ENCODE assay signal across 17 cellular contexts in genomic region chr6:6648659-6649343, GRCh38.
A peak's percentile ranks its signal among the peaks of the same experiment; 100 is the strongest.
DNase-seq lines count a peak whose midpoint lies in the region; ATAC-seq, FAIRE-seq and TF ChIP-seq lines count a peak whose summit lies in the region.
"Had no signal": no experiment of that assay in that cellular context is flagged by ENCODE, and none has a peak within 500 bp of the region (broad histone marks: within the 10 kb centered on the region; RNA-seq: fewer than 3 reads in every experiment).

No MANE protein-coding gene starts in this region.

- peaks cover 33% of the 10 kb centered on the region for H3K36me3 Mint-ChIP-seq in activated CD4-positive, alpha-beta memory T cell treated with anti-CD3 and anti-CD28 coated beads, Interleukin-2, amount 10 ng/mL, durations not matched to agents 7 days and 5 days (ENCODE audit: low read depth)
- H3K36me3 Mint-ChIP-seq in activated CD4-positive, alpha-beta memory T cell treated with anti-CD3 and anti-CD28 coated beads for 36 hours = no peaks in the 10 kb centered on the region
- peaks cover 33% of the 10 kb centered on the region for H3K36me3 Mint-ChIP-seq in activated B cell treated with CpG ODN at 0.5 μM for 24 hours (ENCODE audit: low read depth)
- H3K36me3 Mint-ChIP-seq: CD4-positive, CD25-positive, alpha-beta regulatory T cell; CD8-positive, alpha-beta T cell had no signal

- H3K9me3 ChIP-seq in K562 (replicated peaks; ENCODE audit: control insufficient read depth, insufficient read depth, low read depth, low read length) = no peaks in the 10 kb centered on the region
- H3K9me3 ChIP-seq: Caco-2 had no signal

- WGBS in K562 (ENCODE audit: insufficient coverage, low coverage, missing lambda C conversion rate) = 22% methylated on average over 5 of the region's 5 CpGs

- H3K27me3 ChIP-seq in K562 (ENCODE audit: control insufficient read depth in 2 of 2, insufficient read depth in 2 of 2, low read length in 2 of 2) = peaks cover 3 to 4% of the 10 kb centered on the region in 2 experiments; a peak in 2 of 5 replicates

- no TSS peak for BruUV-seq in K562 (replicated peaks; lab: Mats Ljungman, UMichigan)

- no peak overlapping the region for H3K4me2 ChIP-seq in K562 (ENCODE audit: insufficient read depth, low read length)
- H3K4me2 ChIP-seq: GM23338 had no signal

- H3K27ac Mint-ChIP-seq in activated CD4-positive, alpha-beta memory T cell treated with anti-CD3 and anti-CD28 coated beads, Interleukin-2, amount 10 ng/mL, durations not matched to agents 7 days and 5 days = peak overlapping the region; percentile 8
- H3K27ac Mint-ChIP-seq in activated CD4-positive, alpha-beta memory T cell treated with anti-CD3 and anti-CD28 coated beads for 36 hours = no peak overlapping the region
- H3K27ac Mint-ChIP-seq in activated B cell treated with CpG ODN at 0.5 μM for 24 hours = peak overlapping the region; percentile 8
- H3K27ac Mint-ChIP-seq: CD4-positive, CD25-positive, alpha-beta regulatory T cell; CD8-positive, alpha-beta T cell; GM23338; H9 had no signal

- no peak for TF ChIP-seq RAD21 in K562 (CRISPR knock-in tag; conservative IDR thresholded peaks at IDR 0.05 in 1 of 2, IDR thresholded peaks at IDR 0.05 in 1 of 2)

- CTCF ChIA-PET in activated CD4-positive, alpha-beta memory T cell treated with anti-CD3 and anti-CD28 coated beads, Interleukin-2, amount 10 ng/mL, durations not matched to agents 7 days and 5 days (lab: Charles Lee) = no interaction called here
- CTCF ChIA-PET in activated CD4-positive, alpha-beta memory T cell treated with anti-CD3 and anti-CD28 coated beads for 36 hours (lab: Charles Lee) = no interaction called here
- CTCF ChIA-PET in activated B cell treated with CpG ODN at 0.5 μM for 24 hours (lab: Charles Lee) (interaction anchor here (1.3 kb wide), 1 partner anchor 28 kb away, joined by 3 read pairs; no protein-coding TSS in a partner anchor), K562 (lab: Yijun Ruan, JAX; ENCODE audit: low intra/inter-chr PET ratio) (no interaction called here)

- FAIRE-seq in K562 (lab: Jason Lieb, UNC) = no peak
- FAIRE-seq: G401.6, GM12892 had no signal

- in situ Hi-C loops in K562 (cut with MboI) = no loop called here

- peak; percentile 26; the same call in 1 of the 2 replicates for TF ChIP-seq EP300 in K562 (IDR thresholded peaks at IDR 0.05; ENCODE audit: low read length)

- ATAC-seq in activated B cell treated with CpG ODN at 0.5 μM for 24 hours (ENCODE audit: low read depth) (no peak), K562 (0 out of 3 replicates have a peak, but pooled peaks have one; percentile 19)
- ATAC-seq: CD8-positive, alpha-beta T cell; GM23338; HCT116 had no signal

- intact Hi-C loops in activated CD4-positive, alpha-beta memory T cell treated with anti-CD3 and anti-CD28 coated beads for 36 hours (cut with micrococcal nuclease) = loop anchor here (1.0 kb wide), 1 partner anchor 8 kb away; no protein-coding TSS in a partner anchor
- intact Hi-C loops in activated B cell treated with CpG ODN at 0.5 μM for 24 hours (cut with micrococcal nuclease) = no loop called here
- intact Hi-C loops in K562 (cut with micrococcal nuclease) = loop anchor here (5.0 kb wide), 1 partner anchor 92 kb away; no protein-coding TSS in a partner anchor

- H3K4me1 ChIP-seq in K562 (replicated peaks in 1 of 2; ENCODE audit: control insufficient read depth in 2 of 2, insufficient read depth in 2 of 2, low read length in 2 of 2) = peaks cover 0 to 10% of the 10 kb centered on the region in 2 experiments; a peak in 4 of 5 replicates
- H3K4me1 ChIP-seq: Caco-2 had no signal

- no peaks in the 10 kb centered on the region for H4K20me1 ChIP-seq in K562 (replicated peaks; ENCODE audit: control insufficient read depth, insufficient read depth, low read length)

- peaks cover 50% of the 10 kb centered on the region for H3K4me1 Mint-ChIP-seq in activated CD4-positive, alpha-beta memory T cell treated with anti-CD3 and anti-CD28 coated beads, Interleukin-2, amount 10 ng/mL, durations not matched to agents 7 days and 5 days
- H3K4me1 Mint-ChIP-seq in activated CD4-positive, alpha-beta memory T cell treated with anti-CD3 and anti-CD28 coated beads for 36 hours (ENCODE audit: low read depth) = peaks cover 30% of the 10 kb centered on the region
- no peaks in the 10 kb centered on the region for H3K4me1 Mint-ChIP-seq in activated B cell treated with CpG ODN at 0.5 μM for 24 hours

- no peaks in the 10 kb centered on the region for H3K27me3 Mint-ChIP-seq in activated CD4-positive, alpha-beta memory T cell treated with anti-CD3 and anti-CD28 coated beads, Interleukin-2, amount 10 ng/mL, durations not matched to agents 7 days and 5 days
- no peaks in the 10 kb centered on the region for H3K27me3 Mint-ChIP-seq in activated CD4-positive, alpha-beta memory T cell treated with anti-CD3 and anti-CD28 coated beads for 36 hours
- no peaks in the 10 kb centered on the region for H3K27me3 Mint-ChIP-seq in activated B cell treated with CpG ODN at 0.5 μM for 24 hours

- no peaks in the 10 kb centered on the region for H3K36me3 ChIP-seq in K562 (ENCODE audit: control insufficient read depth, insufficient read depth, low read length)

- H3K9me3 Mint-ChIP-seq in activated CD4-positive, alpha-beta memory T cell treated with anti-CD3 and anti-CD28 coated beads, Interleukin-2, amount 10 ng/mL, durations not matched to agents 7 days and 5 days = peaks cover 19% of the 10 kb centered on the region
- no peaks in the 10 kb centered on the region for H3K9me3 Mint-ChIP-seq in activated CD4-positive, alpha-beta memory T cell treated with anti-CD3 and anti-CD28 coated beads for 36 hours
- H3K9me3 Mint-ChIP-seq in activated B cell treated with CpG ODN at 0.5 μM for 24 hours = no peaks in the 10 kb centered on the region
- H3K9me3 Mint-ChIP-seq: CD8-positive, alpha-beta T cell; GM23338 had no signal

- no peak overlapping the region for H2AFZ ChIP-seq in K562 (ENCODE audit: low read depth, low read length)
- H2AFZ ChIP-seq: GM23338 had no signal

- H3K27ac ChIP-seq in K562 (ENCODE audit: extremely low read depth, low read depth, low read length) = no peak overlapping the region
- H3K27ac ChIP-seq: C4-2B had no signal

- H3K79me2 ChIP-seq in K562 (ENCODE audit: control insufficient read depth, insufficient read depth, low read length) = no peaks in the 10 kb centered on the region

- no peaks in the 10 kb centered on the region for H3K9me1 ChIP-seq in K562 (ENCODE audit: control insufficient read depth, insufficient read depth, low read length)

- TF ChIP-seq POLR2A in K562 (conservative IDR thresholded peaks at IDR 0.05) = no peak

- no peak for TF ChIP-seq CTCF in activated B cell treated with CpG ODN at 0.5 μM for 24 hours (IDR thresholded peaks at IDR 0.05)
- no peak for TF ChIP-seq CTCF in K562 (IDR thresholded peaks at IDR 0.05 in 2 of 3, conservative IDR thresholded peaks at IDR 0.05 in 1 of 3; ENCODE audit: insufficient read depth in 2 of 3, low read depth in 1 of 3, low read length in 3 of 3)

- no peak for DNase-seq in activated CD4-positive, alpha-beta memory T cell treated with anti-CD3 and anti-CD28 coated beads, Interleukin-2, amount 10 ng/mL, durations not matched to agents 7 days and 5 days
- no peak for DNase-seq in activated CD4-positive, alpha-beta memory T cell treated with anti-CD3 and anti-CD28 coated beads for 36 hours
- DNase-seq in activated B cell treated with CpG ODN at 0.5 μM for 24 hours = no peak
- peak in 1 of 4 experiments; percentile 21 for DNase-seq in K562 (ENCODE audit: extremely low read depth in 1 of 4, low spot score in 3 of 4)
- no peak for DNase-seq in C1 segment of cervical spinal cord (lab: John Stamatoyannopoulos, UW)
- no peak for DNase-seq in NCI-H1694 treated with DMSO at 0.1 percent for 48 hours (lab: John Stamatoyannopoulos, UW)
- DNase-seq: Caco-2; CD4-positive, CD25-positive, alpha-beta regulatory T cell; DMS153; DND-41; H9 had no signal

- no peak overlapping the region for H3K4me3 Mint-ChIP-seq in activated CD4-positive, alpha-beta memory T cell treated with anti-CD3 and anti-CD28 coated beads, Interleukin-2, amount 10 ng/mL, durations not matched to agents 7 days and 5 days
- H3K4me3 Mint-ChIP-seq in activated CD4-positive, alpha-beta memory T cell treated with anti-CD3 and anti-CD28 coated beads for 36 hours = no peak overlapping the region
- no peak overlapping the region for H3K4me3 Mint-ChIP-seq in activated B cell treated with CpG ODN at 0.5 μM for 24 hours
- H3K4me3 Mint-ChIP-seq: CD4-positive, CD25-positive, alpha-beta regulatory T cell; CD8-positive, alpha-beta T cell; GM23338; H9 had no signal

- POLR2A ChIA-PET in activated CD4-positive, alpha-beta memory T cell treated with anti-CD3 and anti-CD28 coated beads, Interleukin-2, amount 10 ng/mL, durations not matched to agents 7 days and 5 days (lab: Charles Lee) = interaction anchor here (1.6 to 3.1 kb wide), 3 partner anchors 10 to 35 kb away, joined by 3 to 10 read pairs (median 5); no protein-coding TSS in a partner anchor
- POLR2A ChIA-PET in activated CD4-positive, alpha-beta memory T cell treated with anti-CD3 and anti-CD28 coated beads for 36 hours (lab: Charles Lee) = no interaction called here
- POLR2A ChIA-PET in activated B cell treated with CpG ODN at 0.5 μM for 24 hours (lab: Charles Lee) (interaction anchor here (0.8 kb wide), 1 partner anchor 65 kb away, joined by 3 read pairs; no protein-coding TSS in a partner anchor), K562 (lab: Yijun Ruan, JAX) (interaction anchor here (0.6 kb wide), 1 partner anchor 486 kb away, joined by 3 read pairs; no protein-coding TSS in a partner anchor)

- H3K4me3 ChIP-seq in K562 = no peak overlapping the region
- H3K4me3 ChIP-seq: GM23338 had no signal

- H3K9ac ChIP-seq in K562 (ENCODE audit: insufficient read depth in 1 of 2, low read depth in 2 of 2, low read length in 2 of 2) = no peak overlapping the region

TF ChIP-seq in K562, 482 proteins besides CTCF, POLR2A, EP300 and RAD21 (continues in another document):
- no peak for TF ChIP-seq POLR2H (tag; IDR thresholded peaks at IDR 0.05; ENCODE audit: low read depth)
- no peak for TF ChIP-seq HLTF (IDR thresholded peaks at IDR 0.05)
- TF ChIP-seq NR2F6 (CRISPR knock-in tag; IDR thresholded peaks at IDR 0.05) = no peak
- TF ChIP-seq PTRF (tag; IDR thresholded peaks at IDR 0.05) = no peak
- TF ChIP-seq BHLHE40 (IDR thresholded peaks at IDR 0.05; ENCODE audit: low read length) = no peak
- peak; percentile 77; the same call in 1 of the 2 replicates for TF ChIP-seq ZNF431 (CRISPR knock-in tag; IDR thresholded peaks at IDR 0.05)
- TF ChIP-seq SMARCA5 (IDR thresholded peaks at IDR 0.05) = no peak
- peak; percentile 53; the same call in 1 of the 2 replicates for TF ChIP-seq HMBOX1 (IDR thresholded peaks at IDR 0.05)
- no peak for TF ChIP-seq HMG20B (CRISPR knock-in tag; IDR thresholded peaks at IDR 0.05)
